In the genomic region with DNA sequence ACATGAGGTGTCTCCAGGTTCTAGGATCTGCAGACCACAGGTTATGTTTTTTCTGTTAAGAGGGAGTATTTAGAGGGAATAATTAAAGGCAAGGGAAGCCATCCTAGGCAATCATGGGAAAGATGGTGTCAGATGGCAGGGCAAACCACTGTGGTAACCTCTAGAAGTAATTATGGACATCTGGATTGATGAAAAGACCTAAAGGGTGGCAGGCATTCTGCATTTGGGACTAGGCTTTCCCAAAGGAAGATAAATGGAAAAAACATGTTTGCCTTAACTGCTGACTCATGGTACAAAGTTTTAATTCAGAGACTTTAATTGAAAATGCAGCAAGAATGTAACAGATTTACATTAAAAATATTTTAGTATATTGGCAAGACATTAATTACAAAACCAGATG, we compare ENCODE assay signal across 28 cellular contexts.
DNase-seq lines count a peak whose midpoint lies in the region; ATAC-seq, FAIRE-seq and TF ChIP-seq lines count a peak whose summit lies in the region.
"Had no signal": no experiment of that assay in that cellular context is flagged by ENCODE, and none has a peak within 500 bp of the region (broad histone marks: within the 10 kb centered on the region; RNA-seq: fewer than 3 reads in every experiment).

No MANE protein-coding gene starts in this region.

- H4K20me1 ChIP-seq in HepG2 (ENCODE audit: insufficient read depth, low read length) (no peaks in the 10 kb centered on the region), GM23338 (replicated peaks; ENCODE audit: insufficient read depth) (no peaks in the 10 kb centered on the region)
- H4K20me1 ChIP-seq: BLaER1 treated with 17β-estradiol and CSF1 and Interleukin-3, amounts not matched to agents 10 nM and 100 nM had no signal

- H3K9me3 ChIP-seq in HepG2 (ENCODE audit: low read length) (no peaks in the 10 kb centered on the region), right lobe of liver (no peaks in the 10 kb centered on the region), heart left ventricle (no peaks in the 10 kb centered on the region)
- H3K9me3 ChIP-seq: ovary, right atrium auricular region, suprapubic skin had no signal

- in situ Hi-C loops in HepG2 (cut with HindIII; ENCODE audit: extremely low pct_ligation_motif_present, low pct_unique_long_range_greater_than_20kb) = loop anchor here (10.0 to 25.0 kb wide), 2 partner anchors 156 to 568 kb away; no protein-coding TSS in a partner anchor

- H3K36me3 ChIP-seq in HepG2 (replicated peaks in 1 of 2; ENCODE audit: control insufficient read depth in 1 of 2, insufficient read depth in 2 of 2, low read length in 2 of 2) (no peaks in the 10 kb centered on the region), right lobe of liver (no peaks in the 10 kb centered on the region), heart left ventricle (no peaks in the 10 kb centered on the region), GM23338 (ENCODE audit: insufficient read depth) (no peaks in the 10 kb centered on the region)
- H3K36me3 ChIP-seq: BLaER1 treated with 17β-estradiol and CSF1 and Interleukin-3, amounts not matched to agents 10 nM and 100 nM; ovary; right atrium auricular region; suprapubic skin had no signal

- TF ChIP-seq POLR2A in HepG2 (IDR thresholded peaks at IDR 0.05; ENCODE audit: insufficient read depth in 1 of 2, low read depth in 2 of 2, low read length in 2 of 2) (no peak), right lobe of liver (IDR thresholded peaks at IDR 0.05) (no peak), heart left ventricle (IDR thresholded peaks at IDR 0.05) (no peak)

- no peak for ATAC-seq in HepG2
- ATAC-seq in right lobe of liver = no peak
- no peak for ATAC-seq in heart left ventricle
- ATAC-seq in GM23338 = no peak
- ATAC-seq: activated CD8-positive, alpha-beta memory T cell treated with anti-CD3 and anti-CD28 coated beads, Interleukin-2, amount 10 ng/mL, durations not matched to agents 7 days and 5 days; activated T-cell treated with anti-CD3 and anti-CD28 coated beads, Interleukin-2, amount 50 U/mL, for 72 hours; left colon; stimulated activated naive B cell treated with anti-CD40 and anti-IgM and Interleukin-4, amounts not matched to agents 10 μg/mL and 1 μg/mL and 100 μg/mL, for 72 hours had no signal

- TF ChIP-seq CTCF in HepG2 (CRISPR knock-in tag; IDR thresholded peaks at IDR 0.05) (no peak), right lobe of liver (IDR thresholded peaks at IDR 0.05) (no peak), fibroblast of mammary gland (conservative IDR thresholded peaks at IDR 0.05; ENCODE audit: control insufficient read depth, insufficient read depth, low read depth, low read length) (no peak), heart left ventricle (IDR thresholded peaks at IDR 0.05) (no peak), GM23338 (conservative IDR thresholded peaks at IDR 0.05; ENCODE audit: low read depth in 2 of 2) (no peak)

- H3K4me1 Mint-ChIP-seq in GM23338 = peaks cover 13% of the 10 kb centered on the region

- H3K27ac ChIP-seq in HepG2 (ENCODE audit: extremely low read length, insufficient read depth, low read length) = no peak overlapping the region
- no peak overlapping the region for H3K27ac ChIP-seq in right lobe of liver
- no peak overlapping the region for H3K27ac ChIP-seq in heart left ventricle
- no peak overlapping the region for H3K27ac ChIP-seq in GM23338 (ENCODE audit: low read depth)
- H3K27ac ChIP-seq: BLaER1 treated with 17β-estradiol and CSF1 and Interleukin-3, amounts not matched to agents 10 nM and 100 nM; coronary artery; HL-60; ovary; right atrium auricular region; suprapubic skin had no signal

- intact Hi-C loops in HepG2 (cut with micrococcal nuclease; ENCODE audit: unreplicated experiment) (no loop called here), right lobe of liver (cut with DNase I) (no loop called here), heart left ventricle (cut with DNase I) (no loop called here)

- TF ChIP-seq RAD21 in HepG2 (CRISPR knock-in tag; IDR thresholded peaks at IDR 0.05) = no peak

- H3K4me3 ChIP-seq in HepG2 (replicated peaks in 1 of 3; ENCODE audit: insufficient read depth in 1 of 3, low read depth in 2 of 3, low read length in 3 of 3) (no peak overlapping the region), right lobe of liver (no peak overlapping the region), fibroblast of mammary gland (ENCODE audit: control insufficient read depth, low read depth, low read length) (no peak overlapping the region), heart left ventricle (no peak overlapping the region), GM23338 (no peak overlapping the region)
- H3K4me3 ChIP-seq: BLaER1 treated with 17β-estradiol and CSF1 and Interleukin-3, amounts not matched to agents 10 nM and 100 nM; coronary artery; ovary; right atrium auricular region; suprapubic skin had no signal

- POLR2A ChIA-PET in HepG2 (lab: Yijun Ruan, JAX) = no interaction called here

- no peak overlapping the region for H3K4me2 ChIP-seq in HepG2 (ENCODE audit: low read depth, low read length)
- H3K4me2 ChIP-seq in GM23338 = no peak overlapping the region
- H3K4me2 ChIP-seq: BLaER1 treated with 17β-estradiol and CSF1 and Interleukin-3, amounts not matched to agents 10 nM and 100 nM had no signal

- H2AFZ ChIP-seq in HepG2 (ENCODE audit: low read length) (no peak overlapping the region), GM23338 (no peak overlapping the region)

- H3K4me3 Mint-ChIP-seq in GM23338 = no peak overlapping the region
- H3K4me3 Mint-ChIP-seq: activated CD8-positive, alpha-beta memory T cell treated with anti-CD3 and anti-CD28 coated beads, Interleukin-2, amount 10 ng/mL, durations not matched to agents 7 days and 5 days; activated naive CD4-positive, alpha-beta T cell treated with anti-CD3 and anti-CD28 coated beads for 36 hours; activated T-cell treated with anti-CD3 and anti-CD28 coated beads, Interleukin-2, amount 50 U/mL, for 72 hours; endodermal cell; H9; naive B cell; stimulated activated naive B cell treated with anti-CD40 and anti-IgM and Interleukin-4, amounts not matched to agents 10 μg/mL and 1 μg/mL and 100 μg/mL, for 72 hours had no signal

- H3K27ac Mint-ChIP-seq in GM23338 = no peak overlapping the region
- H3K27ac Mint-ChIP-seq: activated CD8-positive, alpha-beta memory T cell treated with anti-CD3 and anti-CD28 coated beads, Interleukin-2, amount 10 ng/mL, durations not matched to agents 7 days and 5 days; activated naive CD4-positive, alpha-beta T cell treated with anti-CD3 and anti-CD28 coated beads for 36 hours; activated T-cell treated with anti-CD3 and anti-CD28 coated beads, Interleukin-2, amount 50 U/mL, for 72 hours; endodermal cell; H9; naive B cell; stimulated activated naive B cell treated with anti-CD40 and anti-IgM and Interleukin-4, amounts not matched to agents 10 μg/mL and 1 μg/mL and 100 μg/mL, for 72 hours had no signal

- H3K27me3 Mint-ChIP-seq in GM23338 (ENCODE audit: insufficient read depth, low read depth, poor library complexity) = peaks cover 2% of the 10 kb centered on the region

- BruUV-seq in HepG2 (replicated peaks; lab: Mats Ljungman, UMichigan) = no TSS peak

- CTCF ChIA-PET in HepG2 (lab: Yijun Ruan, JAX; ENCODE audit: low intra/inter-chr PET ratio, low total read pairs) = no interaction called here

- peaks cover 2% of the 10 kb centered on the region; the same call in 1 of the 2 replicates for H3K9me2 ChIP-seq in GM23338 (ENCODE audit: insufficient read depth)

- no peak for DNase-seq in HepG2 (ENCODE audit: low spot score)
- no peak for DNase-seq in right lobe of liver
- DNase-seq in NCI-H2171 treated with DMSO at 0.1 percent for 48 hours (lab: John Stamatoyannopoulos, UW) = peak; percentile 78
- DNase-seq in fibroblast of mammary gland (ENCODE audit: low read depth) = peak; percentile 76
- no peak for DNase-seq in heart left ventricle
- DNase-seq in NCI-H345 treated with DMSO at 0.1 percent for 48 hours (lab: John Stamatoyannopoulos, UW; ENCODE audit: unreplicated experiment) = no peak
- no peak for DNase-seq in NCI-H2029 (lab: John Stamatoyannopoulos, UW)
- no peak for DNase-seq in GM23338 (ENCODE audit: low spot score)
- DNase-seq: activated CD4-positive, alpha-beta T cell treated with anti-CD3 and anti-CD28 coated beads, Interleukin-2, amount 50 U/mL, for 1 hour; activated CD8-positive, alpha-beta memory T cell treated with anti-CD3 and anti-CD28 coated beads, Interleukin-2, amount 10 ng/mL, durations not matched to agents 7 days and 5 days; activated naive CD4-positive, alpha-beta T cell treated with anti-CD3 and anti-CD28 coated beads for 36 hours; activated T-cell treated with anti-CD3 and anti-CD28 coated beads, Interleukin-2, amount 50 U/mL, for 72 hours; endodermal cell; H9; left colon; mesendoderm; naive B cell; NCI-H2029 treated with DMSO at 0.1 percent for 48 hours; ovary; stimulated activated CD4-positive, alpha-beta T cell treated with anti-CD3 and anti-CD28 coated beads, Interleukin-4, amount 100 ng/mL, for 24 hours; stimulated activated naive B cell treated with anti-CD40 and anti-IgM and Interleukin-4, amounts not matched to agents 10 μg/mL and 1 μg/mL and 100 μg/mL, for 72 hours; T1000 had no signal

- no peak for FAIRE-seq in HepG2 (lab: Jason Lieb, UNC)
- FAIRE-seq: GM12892 had no signal

- H3K27me3 ChIP-seq in HepG2 (ENCODE audit: control insufficient read depth in 1 of 2, insufficient read depth in 2 of 2, low read length in 2 of 2) (no peaks in the 10 kb centered on the region; a peak in 1 of 5 replicates), right lobe of liver (no peaks in the 10 kb centered on the region), heart left ventricle (peaks cover 0 to 22% (median 3%) of the 10 kb centered on the region in 9 donors), GM23338 (ENCODE audit: insufficient read depth) (no peaks in the 10 kb centered on the region)
- H3K27me3 ChIP-seq: BLaER1 treated with 17β-estradiol and CSF1 and Interleukin-3, amounts not matched to agents 10 nM and 100 nM; ovary; right atrium auricular region had no signal

- peaks cover 22% of the 10 kb centered on the region for H3K4me1 ChIP-seq in HepG2 (ENCODE audit: insufficient read depth, low read length)
- peaks cover 0 to 5% (median 0%) of the 10 kb centered on the region in 4 donors for H3K4me1 ChIP-seq in right lobe of liver
- H3K4me1 ChIP-seq in heart left ventricle = peaks cover 0 to 12% (median 0%) of the 10 kb centered on the region in 12 donors
- peaks cover 14% of the 10 kb centered on the region for H3K4me1 ChIP-seq in GM23338 (ENCODE audit: insufficient read depth)
- H3K4me1 ChIP-seq: BLaER1 treated with 17β-estradiol and CSF1 and Interleukin-3, amounts not matched to agents 10 nM and 100 nM had no signal

- no peak overlapping the region for H3K9ac ChIP-seq in HepG2 (ENCODE audit: insufficient read depth, low read depth, low read length)
- H3K9ac ChIP-seq: BLaER1 treated with 17β-estradiol and CSF1 and Interleukin-3, amounts not matched to agents 10 nM and 100 nM had no signal

- H3K36me3 Mint-ChIP-seq in GM23338 (ENCODE audit: low read depth) = no peaks in the 10 kb centered on the region
- H3K36me3 Mint-ChIP-seq: activated CD8-positive, alpha-beta memory T cell treated with anti-CD3 and anti-CD28 coated beads, Interleukin-2, amount 10 ng/mL, durations not matched to agents 7 days and 5 days; stimulated activated naive B cell treated with anti-CD40 and anti-IgM and Interleukin-4, amounts not matched to agents 10 μg/mL and 1 μg/mL and 100 μg/mL, for 72 hours had no signal

- no peaks in the 10 kb centered on the region for H3F3A ChIP-seq in GM23338 (replicated peaks; ENCODE audit: low read depth)

- no peaks in the 10 kb centered on the region for H3K79me2 ChIP-seq in HepG2 (ENCODE audit: insufficient read depth, low read length)
- no peaks in the 10 kb centered on the region for H3K79me2 ChIP-seq in GM23338 (replicated peaks; ENCODE audit: insufficient read depth)

- H3K9me3 Mint-ChIP-seq in GM23338 = no peaks in the 10 kb centered on the region
- H3K9me3 Mint-ChIP-seq: activated naive CD4-positive, alpha-beta T cell treated with anti-CD3 and anti-CD28 coated beads for 36 hours; activated T-cell treated with anti-CD3 and anti-CD28 coated beads, Interleukin-2, amount 50 U/mL, for 72 hours; endodermal cell; H9 had no signal

- TF ChIP-seq EP300 in HepG2 (IDR thresholded peaks at IDR 0.05; ENCODE audit: low read depth in 2 of 2, low read length in 2 of 2) (no peak), HepG2 (CRISPR knock-in tag; IDR thresholded peaks at IDR 0.05; ENCODE audit: borderline replicate concordance) (no peak)

Comparison
In these comparisons a context has a peak if more than half of its experiments do, and no peak if none do; other contexts are left out.
1. DNase-seq: peak in NCI-H2171 treated with DMSO at 0.1 percent for 48 hours (single experiment) and fibroblast of mammary gland (single experiment); none in HepG2 (single experiment), right lobe of liver (0 of 3), heart left ventricle (0 of 5), NCI-H345 treated with DMSO at 0.1 percent for 48 hours (single experiment), NCI-H2029 (single experiment) and GM23338 (single experiment).